ENCODE assay signal across 28 cellular contexts in the genomic region with DNA sequence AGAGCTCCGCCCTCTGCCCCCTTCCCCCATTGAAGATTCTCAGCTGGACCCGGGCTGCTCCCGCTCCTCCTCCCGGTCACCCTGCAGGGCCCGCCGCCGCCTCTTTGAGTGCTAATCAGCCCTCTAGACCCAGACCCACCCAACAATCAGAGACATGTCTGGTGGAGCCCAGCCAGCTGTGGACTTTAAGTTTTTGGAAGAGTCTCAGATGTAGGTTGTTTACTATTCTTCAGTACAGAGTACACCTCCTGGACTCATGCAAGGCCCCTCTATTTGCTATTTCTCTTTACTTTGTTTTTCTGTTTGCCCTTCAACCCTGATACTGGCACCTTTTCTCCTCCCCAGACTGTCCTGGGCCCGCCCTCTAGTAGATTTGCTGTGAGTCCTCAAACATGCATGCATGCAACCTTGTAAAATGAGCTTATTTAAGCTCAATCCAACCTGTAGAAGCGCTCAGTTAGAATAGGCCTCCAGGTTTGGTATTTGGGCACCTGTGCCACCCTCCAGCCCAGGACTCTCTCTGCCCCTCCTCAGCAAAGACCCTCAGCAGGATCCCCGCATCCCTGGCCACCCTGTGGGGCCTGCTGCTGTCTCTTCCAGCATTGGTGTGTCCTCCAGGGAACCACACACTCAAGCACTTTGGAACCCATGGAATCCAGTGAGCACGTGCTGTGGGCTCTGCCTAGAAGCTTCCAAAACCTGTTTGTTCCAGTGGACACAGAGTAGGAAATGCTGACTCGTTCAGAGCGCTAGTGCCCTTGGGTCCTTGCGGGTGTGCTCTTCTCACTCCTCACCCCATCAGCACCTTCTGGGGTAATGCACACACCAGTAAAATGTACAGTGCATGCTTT. TPM values are rescaled to one million over a fixed set of nuclear protein-coding genes. Genes with fewer than 3 reads are reported as not detected.
DNase-seq lines count a peak whose midpoint lies in the region; ATAC-seq and TF ChIP-seq lines count a peak whose summit lies in the region.
"Had no signal": no experiment of that assay in that cellular context is flagged by ENCODE, and none has a peak within 500 bp of the region (broad histone marks: within the 10 kb centered on the region; RNA-seq: fewer than 3 reads in every experiment).

No MANE protein-coding gene starts in this region.

- H4K20me1 ChIP-seq in mammary epithelial cell (ENCODE audit: insufficient read depth, low read length), result no peaks in the 10 kb centered on the region

- H3K9me3 Mint-ChIP-seq in MCF 10A (ENCODE audit: unreplicated experiment), result peaks cover 11% of the 10 kb centered on the region
- H3K9me3 Mint-ChIP-seq in activated naive CD8-positive, alpha-beta T cell treated with anti-CD3 and anti-CD28 coated beads, Interleukin-2, amount 50 U/mL, for 24 hours, result peaks cover 2% of the 10 kb centered on the region

- TF ChIP-seq POLR2A in stomach (IDR thresholded peaks at IDR 0.05), result no peak

- 71% methylated on average over 14 of the region's 14 CpGs for WGBS in mammary epithelial cell (ENCODE audit: low coverage, missing lambda C conversion rate)
- WGBS in lung, 2 donors, result 59 to 63% methylated on average over 14 of the region's 14 CpGs
- WGBS in stomach, 5 donors, result 47 to 55% (median 51%) methylated on average over 14 of the region's 14 CpGs

- no peaks in the 10 kb centered on the region for H3K4me1 ChIP-seq in mammary epithelial cell (ENCODE audit: insufficient read depth, low read length)
- no peaks in the 10 kb centered on the region for H3K4me1 ChIP-seq in colonic mucosa
- peaks cover 0 to 2% of the 10 kb centered on the region in 2 donors for H3K4me1 ChIP-seq in lung (ENCODE audit: control insufficient read depth in 2 of 2, insufficient read depth in 2 of 2, low read length in 2 of 2)
- peaks cover 0 to 4% (median 0%) of the 10 kb centered on the region in 4 donors for H3K4me1 ChIP-seq in stomach
- H3K4me1 ChIP-seq: HAP-1, Peyer's patch, SJSA1 had no signal

- H3K79me2 ChIP-seq in mammary epithelial cell (ENCODE audit: insufficient read depth, low read length), result no peaks in the 10 kb centered on the region

- in situ Hi-C loops in mammary epithelial cell (cut with MboI; ENCODE audit: low sequenced_read_pairs in 2 of 2), result no loop called here

- H3K4me3 ChIP-seq in mammary epithelial cell (replicated peaks in 1 of 3; ENCODE audit: insufficient read depth in 1 of 3, low read depth in 2 of 3, low read length in 3 of 3), result no peak overlapping the region
- H3K4me3 ChIP-seq in colonic mucosa, result no peak overlapping the region
- no peak overlapping the region for H3K4me3 ChIP-seq in lung
- H3K4me3 ChIP-seq in stomach, result no peak overlapping the region
- H3K4me3 ChIP-seq: HAP-1, Peyer's patch, SJSA1 had no signal

- H3K27me3 ChIP-seq in mammary epithelial cell (ENCODE audit: insufficient read depth, low read length) (no peaks in the 10 kb centered on the region), colonic mucosa (no peaks in the 10 kb centered on the region), lung (ENCODE audit: control insufficient read depth, insufficient read depth) (no peaks in the 10 kb centered on the region), stomach (peaks cover 0 to 35% (median 6%) of the 10 kb centered on the region in 3 donors)
- H3K27me3 ChIP-seq: Peyer's patch, SJSA1 had no signal

- H3K27me3 Mint-ChIP-seq in MCF 10A (ENCODE audit: insufficient read depth, unreplicated experiment), result no peaks in the 10 kb centered on the region
- H3K27me3 Mint-ChIP-seq in activated naive CD8-positive, alpha-beta T cell treated with anti-CD3 and anti-CD28 coated beads, Interleukin-2, amount 50 U/mL, for 24 hours, result peaks cover 6% of the 10 kb centered on the region

- no peak overlapping the region for H3K4me2 ChIP-seq in mammary epithelial cell (ENCODE audit: insufficient read depth, low read depth, low read length)

- no peaks in the 10 kb centered on the region for H3K36me3 Mint-ChIP-seq in MCF 10A (ENCODE audit: insufficient read depth, unreplicated experiment)
- no peaks in the 10 kb centered on the region for H3K36me3 Mint-ChIP-seq in activated naive CD8-positive, alpha-beta T cell treated with anti-CD3 and anti-CD28 coated beads, Interleukin-2, amount 50 U/mL, for 24 hours (ENCODE audit: low read depth)
- H3K36me3 Mint-ChIP-seq: CD8-positive, alpha-beta memory T cell had no signal

- no peak overlapping the region for H3K27ac ChIP-seq in mammary epithelial cell (ENCODE audit: insufficient read depth, low read depth, low read length)
- H3K27ac ChIP-seq in colonic mucosa, result no peak overlapping the region
- no peak overlapping the region for H3K27ac ChIP-seq in lung (ENCODE audit: low read depth in 1 of 2, low read length in 1 of 2)
- no peak overlapping the region for H3K27ac ChIP-seq in stomach
- H3K27ac ChIP-seq: 22Rv1, Peyer's patch, SJSA1 had no signal

- peak; percentile 2 for DNase-seq in mammary epithelial cell
- no peak for DNase-seq in MCF 10A (ENCODE audit: unreplicated experiment)
- DNase-seq in colonic mucosa, result peak; percentile 4
- peak; percentile 22 for DNase-seq in lung (ENCODE audit: low spot score)
- DNase-seq in stomach, result peak; percentile 18
- DNase-seq in activated naive CD8-positive, alpha-beta T cell treated with anti-CD3 and anti-CD28 coated beads, Interleukin-2, amount 50 U/mL, for 24 hours, result no peak
- DNase-seq: ACHN; AML-193; C1 segment of cervical spinal cord; Calu3; CD8-positive, alpha-beta memory T cell; DMS53; GDM1; KG1; NCI-H1092 treated with DMSO at 0.1 percent for 48 hours; NCI-H146; NCI-H2029; NCI-H345; NCI-H524; NCI-H774; NK-92 treated with Interleukin-12 subunit alpha and Interleukin-12 subunit beta, amount 100 ng/mL, for 24 hours had no signal

- H3K9ac ChIP-seq in mammary epithelial cell (ENCODE audit: insufficient read depth, low read length) (no peak overlapping the region), colonic mucosa (ENCODE audit: low read depth in 2 of 2, low read length in 2 of 2) (no peak overlapping the region)

- dilution Hi-C loops in mammary epithelial cell (cut with HindIII; ENCODE audit: low sequenced_read_pairs), result no loop called here

- intact Hi-C loops in mammary epithelial cell (cut with micrococcal nuclease), result no loop called here
- intact Hi-C loops in MCF 10A (cut with micrococcal nuclease), result no loop called here
- intact Hi-C loops in colonic mucosa (cut with DNase I), result no loop called here
- intact Hi-C loops in stomach (cut with DNase I; ENCODE audit: low total_unique reads), result no loop called here

- no peak overlapping the region for H2AFZ ChIP-seq in mammary epithelial cell (ENCODE audit: low read depth, low read length)

- TF ChIP-seq CTCF in mammary epithelial cell (conservative IDR thresholded peaks at IDR 0.05 in 1 of 2, IDR thresholded peaks at IDR 0.05 in 1 of 2; ENCODE audit: extremely low read depth in 1 of 2, insufficient read depth in 1 of 2, low read depth in 1 of 2, low read length in 2 of 2) (no peak), MCF 10A (IDR thresholded peaks at IDR 0.05; ENCODE audit: unreplicated experiment) (no peak), colonic mucosa (IDR thresholded peaks at IDR 0.05) (no peak), lung (IDR thresholded peaks at IDR 0.05; ENCODE audit: control extremely low read depth, extremely low read depth) (no peak), stomach (IDR thresholded peaks at IDR 0.05) (no peak)

- H3K36me3 ChIP-seq in mammary epithelial cell (ENCODE audit: insufficient read depth, low read length), result no peaks in the 10 kb centered on the region
- H3K36me3 ChIP-seq in colonic mucosa, result no peaks in the 10 kb centered on the region
- no peaks in the 10 kb centered on the region for H3K36me3 ChIP-seq in lung (ENCODE audit: control insufficient read depth in 2 of 2, insufficient read depth in 2 of 2, low read length in 2 of 2)
- no peaks in the 10 kb centered on the region for H3K36me3 ChIP-seq in stomach
- H3K36me3 ChIP-seq: HAP-1, Peyer's patch, SJSA1 had no signal

- no peak for TF ChIP-seq EP300 in stomach (IDR thresholded peaks at IDR 0.05)

- no peak overlapping the region for H3K27ac Mint-ChIP-seq in MCF 10A (ENCODE audit: low read depth, unreplicated experiment)
- H3K27ac Mint-ChIP-seq in activated naive CD8-positive, alpha-beta T cell treated with anti-CD3 and anti-CD28 coated beads, Interleukin-2, amount 50 U/mL, for 24 hours, result no peak overlapping the region

- H3K4me1 Mint-ChIP-seq in MCF 10A (ENCODE audit: insufficient read depth, unreplicated experiment), result no peaks in the 10 kb centered on the region
- H3K4me1 Mint-ChIP-seq in activated naive CD8-positive, alpha-beta T cell treated with anti-CD3 and anti-CD28 coated beads, Interleukin-2, amount 50 U/mL, for 24 hours, result no peaks in the 10 kb centered on the region
- H3K4me1 Mint-ChIP-seq: CD8-positive, alpha-beta memory T cell had no signal

- ATAC-seq in lung (ENCODE audit: insufficient read depth, low FRiP score) (no peak), HG03439 (IDR thresholded peaks at IDR 0.05; ENCODE audit: unreplicated experiment) (no peak), GM21528 (IDR thresholded peaks at IDR 0.05; ENCODE audit: low FRiP score, unreplicated experiment) (no peak)
- ATAC-seq in activated naive CD8-positive, alpha-beta T cell treated with anti-CD3 and anti-CD28 coated beads, Interleukin-2, amount 50 U/mL, for 24 hours, result no peak

- CTCF ChIA-PET in mammary epithelial cell (lab: Charles Lee; ENCODE audit: low non-redundant PET) (no interaction called here), MCF 10A (lab: Yijun Ruan, JAX) (no interaction called here)

- BruUV-seq in mammary epithelial cell (replicated peaks; lab: Mats Ljungman, UMichigan) (no TSS peak), MCF 10A (replicated peaks; lab: Mats Ljungman, UMichigan) (no TSS peak)

- POLR2A ChIA-PET in MCF 10A (lab: Yijun Ruan, JAX), result no interaction called here

- no peak overlapping the region for H3K4me3 Mint-ChIP-seq in MCF 10A (ENCODE audit: unreplicated experiment)
- no peak overlapping the region for H3K4me3 Mint-ChIP-seq in activated naive CD8-positive, alpha-beta T cell treated with anti-CD3 and anti-CD28 coated beads, Interleukin-2, amount 50 U/mL, for 24 hours

- H3K9me3 ChIP-seq in mammary epithelial cell (replicated peaks; ENCODE audit: insufficient read depth, low read length), result peaks cover 3% of the 10 kb centered on the region
- no peaks in the 10 kb centered on the region for H3K9me3 ChIP-seq in colonic mucosa
- H3K9me3 ChIP-seq in lung (ENCODE audit: control insufficient read depth in 2 of 2, insufficient read depth in 1 of 2, low read length in 1 of 2), result no peaks in the 10 kb centered on the region
- peaks cover 0 to 7% (median 2%) of the 10 kb centered on the region in 4 donors for H3K9me3 ChIP-seq in stomach
- H3K9me3 ChIP-seq: HAP-1, Peyer's patch, SJSA1 had no signal

RNA-seq across cellular contexts. Expression of a gene that starts 4.6 kb away (rescaled TPM):
- total RNA-seq in mammary epithelial cell, result not detected
- polyA plus RNA-seq in mammary epithelial cell, result not detected
- not detected for polyA minus RNA-seq in mammary epithelial cell
- total RNA-seq in MCF 10A (2022), result not detected in 2 replicates
- total RNA-seq in colonic mucosa, result not detected
- total RNA-seq in lung, result not detected
- polyA plus RNA-seq in lung, result not detected
- not detected for total RNA-seq in stomach
- not detected for polyA plus RNA-seq in stomach
- total RNA-seq: Calu3; CD8-positive, alpha-beta memory T cell; HT1080; Peyer's patch; SJSA1 had no signal
- polyA plus RNA-seq: CD8-positive, alpha-beta memory T cell had no signal

Comparison
In these comparisons a context has a peak if more than half of its experiments do, and no peak if none do; other contexts are left out.
1. DNase-seq: peak in mammary epithelial cell (single experiment), colonic mucosa (single experiment), lung (single experiment) and stomach (single experiment); none in MCF 10A (single experiment) and activated naive CD8-positive, alpha-beta T cell treated with anti-CD3 and anti-CD28 coated beads, Interleukin-2, amount 50 U/mL, for 24 hours (single experiment).